8 cellular contexts compared by ENCODE assay signal in the genomic region with DNA sequence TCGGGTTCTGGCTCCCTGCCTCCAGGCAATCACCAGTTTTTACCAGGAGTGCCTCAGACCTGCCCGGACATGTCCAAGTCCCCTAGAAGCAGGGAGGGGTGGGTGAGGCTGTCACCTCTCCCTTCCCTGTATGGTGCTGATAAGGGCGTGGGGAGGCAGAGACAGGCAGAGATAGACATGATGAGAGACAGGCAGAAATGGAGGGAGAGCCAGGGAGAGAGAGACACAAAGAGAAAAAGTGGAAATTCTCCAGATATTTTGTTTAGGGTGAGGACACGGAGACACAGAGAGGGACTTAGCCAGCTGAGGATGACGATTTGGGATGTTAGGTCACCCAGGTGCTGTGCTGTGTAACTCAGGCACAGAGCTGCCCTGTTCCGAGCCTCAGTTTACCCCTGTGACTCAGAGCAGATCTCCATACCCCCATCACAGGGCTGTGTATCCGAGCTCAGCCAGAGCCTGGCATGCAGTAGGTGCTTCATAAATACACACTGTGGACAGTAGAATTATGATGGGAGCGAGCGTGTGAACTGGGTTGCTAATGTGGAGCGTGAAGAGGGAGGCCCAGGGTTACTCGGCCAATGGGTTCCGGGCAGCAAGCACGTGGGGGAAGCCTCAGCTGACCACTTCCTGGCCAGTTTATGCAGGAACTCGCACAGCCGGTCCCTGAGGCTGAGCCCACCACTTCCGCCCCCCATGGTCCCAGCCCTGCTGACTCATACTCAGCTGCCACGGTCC. TPM values are rescaled to one million over a fixed set of nuclear protein-coding genes. Genes with fewer than 3 reads are reported as not detected.
DNase-seq lines count a peak whose midpoint lies in the region; ATAC-seq and TF ChIP-seq lines count a peak whose summit lies in the region.

No MANE protein-coding gene starts in this region.

- H3K4me3 Mint-ChIP-seq in activated T-cell treated with anti-CD3 and anti-CD28 coated beads, Interleukin-2, amount 50 U/mL, for 24 hours = no peak overlapping the region
- no peak overlapping the region for H3K4me3 Mint-ChIP-seq in nephron progenitor cell

- no peak for TF ChIP-seq CTCF in nephron progenitor cell (IDR thresholded peaks at IDR 0.05)

- H3K27me3 Mint-ChIP-seq in activated T-cell treated with anti-CD3 and anti-CD28 coated beads, Interleukin-2, amount 50 U/mL, for 24 hours = no peaks in the 10 kb centered on the region
- H3K27me3 Mint-ChIP-seq in nephron progenitor cell (ENCODE audit: low read depth, poor library complexity) = no peaks in the 10 kb centered on the region

- H3K36me3 Mint-ChIP-seq in activated T-cell treated with anti-CD3 and anti-CD28 coated beads, Interleukin-2, amount 50 U/mL, for 24 hours (ENCODE audit: low read depth) = no peaks in the 10 kb centered on the region
- H3K36me3 Mint-ChIP-seq in nephron progenitor cell (ENCODE audit: low read depth) = no peaks in the 10 kb centered on the region

- peak; percentile 95 for DNase-seq in AG20443 (ENCODE audit: low spot score)
- peak; percentile 96 for DNase-seq in NCI-H69 (lab: John Stamatoyannopoulos, UW)
- peak; percentile 58 for DNase-seq in activated T-cell treated with anti-CD3 and anti-CD28 coated beads, Interleukin-2, amount 50 U/mL, for 24 hours
- DNase-seq in fibroblast of the conjunctiva (ENCODE audit: low read depth) = peak; percentile 95
- peak; percentile 75 for DNase-seq in nephron progenitor cell

- H3K9me3 Mint-ChIP-seq in activated T-cell treated with anti-CD3 and anti-CD28 coated beads, Interleukin-2, amount 50 U/mL, for 24 hours = no peaks in the 10 kb centered on the region
- no peaks in the 10 kb centered on the region for H3K9me3 Mint-ChIP-seq in nephron progenitor cell

- peak; percentile 89 for ATAC-seq in GM18868 (IDR thresholded peaks at IDR 0.05; ENCODE audit: unreplicated experiment)
- ATAC-seq in HG03103 (IDR thresholded peaks at IDR 0.05; ENCODE audit: low read depth, unreplicated experiment) = peak; percentile 75

- peak overlapping the region; percentile 40 for H3K27ac ChIP-seq in temporal lobe (ENCODE audit: low read depth, low read length)

- peaks cover 13% of the 10 kb centered on the region for H3K4me1 Mint-ChIP-seq in activated T-cell treated with anti-CD3 and anti-CD28 coated beads, Interleukin-2, amount 50 U/mL, for 24 hours (ENCODE audit: low read depth)
- peaks cover 37% of the 10 kb centered on the region for H3K4me1 Mint-ChIP-seq in nephron progenitor cell

- peak overlapping the region; percentile 58 for H3K27ac Mint-ChIP-seq in activated T-cell treated with anti-CD3 and anti-CD28 coated beads, Interleukin-2, amount 50 U/mL, for 24 hours
- H3K27ac Mint-ChIP-seq in nephron progenitor cell = peak overlapping the region; percentile 97

RNA-seq across cellular contexts. Expression of gene GDF15, which starts 11.9 kb away (rescaled TPM):
- 0.74 TPM for total RNA-seq in temporal lobe

RNA-seq across cellular contexts. Expression of gene LRRC25, which starts 23.4 kb away (rescaled TPM):
- total RNA-seq in temporal lobe = 0.25 TPM

RNA-seq across cellular contexts. Expression of gene PGPEP1, which starts 33.7 kb away (rescaled TPM):
- 15.5 TPM for total RNA-seq in temporal lobe

RNA-seq across cellular contexts. Expression of gene SSBP4, which starts 45.1 kb away (rescaled TPM):
- 52.1 TPM for total RNA-seq in temporal lobe

RNA-seq across cellular contexts. Expression of gene LSM4, which starts 51.2 kb away (rescaled TPM):
- total RNA-seq in temporal lobe = 58.0 TPM

Comparison
In these comparisons a context has a peak if more than half of its experiments do, and no peak if none do; other contexts are left out.
1. Peak in every context shown above with its lines: DNase-seq, ATAC-seq and H3K27ac ChIP-seq.